In the genomic region with DNA sequence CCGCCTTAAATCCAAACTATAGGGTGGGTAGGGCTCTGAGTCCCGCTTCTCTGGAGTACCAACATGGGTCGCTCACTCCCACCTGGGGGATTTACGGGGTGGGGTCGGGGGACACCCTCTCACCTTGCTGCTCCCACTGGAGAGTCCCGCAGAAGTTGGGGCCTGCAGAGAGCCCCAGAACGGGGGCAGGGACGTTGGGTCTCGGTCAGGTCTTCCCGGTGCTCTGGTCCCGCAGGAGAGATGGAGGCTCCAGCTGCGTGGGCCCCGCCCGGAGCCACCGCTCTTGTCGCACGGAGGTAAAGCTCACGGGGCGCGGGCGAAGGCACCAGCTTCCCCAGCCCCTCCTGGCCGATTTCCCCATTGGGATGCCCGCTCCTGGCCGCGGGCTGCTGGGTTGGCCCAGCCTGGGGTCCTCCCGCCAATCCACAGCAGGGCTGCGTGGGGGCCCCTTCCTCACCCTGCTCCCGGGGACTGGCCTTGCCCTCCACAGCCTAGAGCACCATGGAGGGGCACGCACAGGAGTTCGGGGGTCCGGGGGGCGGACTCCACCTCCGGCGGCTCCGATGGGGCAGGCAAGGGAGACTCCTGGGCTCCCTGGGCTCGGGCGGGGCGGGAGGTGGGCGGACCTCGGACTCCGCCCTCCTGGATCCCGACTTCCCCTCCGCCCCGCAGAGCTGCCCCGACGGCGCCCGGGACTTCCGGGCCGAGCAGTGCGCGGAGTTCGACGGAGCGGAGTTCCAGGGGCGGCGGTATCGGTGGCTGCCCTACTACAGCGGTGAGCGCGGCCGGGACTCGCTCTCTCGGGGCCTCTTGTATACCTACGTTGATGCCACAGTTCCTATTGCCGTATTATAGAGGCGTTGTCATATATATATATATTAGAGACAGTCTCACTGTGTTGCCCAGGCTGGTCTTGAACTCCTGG, we compare ENCODE assay signal across 2 cellular contexts.
TF ChIP-seq lines count a peak whose summit lies in the region.

No MANE protein-coding gene starts in this region.

TF ChIP-seq in SK-N-SH, 30 proteins besides CTCF, POLR2A, EP300 and RAD21:
- TF ChIP-seq GABPA (IDR thresholded peaks at IDR 0.05; ENCODE audit: low read depth) = no peak
- TF ChIP-seq TCF12 (IDR thresholded peaks at IDR 0.05) = no peak
- TF ChIP-seq MEF2A (IDR thresholded peaks at IDR 0.05; ENCODE audit: borderline replicate concordance, low read depth) = no peak
- TF ChIP-seq ZBTB33 (IDR thresholded peaks at IDR 0.05; ENCODE audit: borderline replicate concordance, low read depth) = no peak
- TF ChIP-seq GATA2 (CRISPR knock-in tag; IDR thresholded peaks at IDR 0.05) = no peak
- no peak for TF ChIP-seq MXI1 (IDR thresholded peaks at IDR 0.05; ENCODE audit: low read depth, low read length)
- no peak for TF ChIP-seq RCOR1 (IDR thresholded peaks at IDR 0.05; ENCODE audit: low read length)
- TF ChIP-seq, protein P1, sequence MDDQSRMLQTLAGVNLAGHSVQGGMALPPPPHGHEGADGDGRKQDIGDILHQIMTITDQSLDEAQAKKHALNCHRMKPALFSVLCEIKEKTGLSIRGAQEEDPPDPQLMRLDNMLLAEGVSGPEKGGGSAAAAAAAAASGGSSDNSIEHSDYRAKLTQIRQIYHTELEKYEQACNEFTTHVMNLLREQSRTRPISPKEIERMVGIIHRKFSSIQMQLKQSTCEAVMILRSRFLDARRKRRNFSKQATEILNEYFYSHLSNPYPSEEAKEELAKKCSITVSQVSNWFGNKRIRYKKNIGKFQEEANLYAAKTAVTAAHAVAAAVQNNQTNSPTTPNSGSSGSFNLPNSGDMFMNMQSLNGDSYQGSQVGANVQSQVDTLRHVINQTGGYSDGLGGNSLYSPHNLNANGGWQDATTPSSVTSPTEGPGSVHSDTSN (IDR thresholded peaks at IDR 0.05) = no peak
- TF ChIP-seq JUND (IDR thresholded peaks at IDR 0.05) = no peak
- TF ChIP-seq EZH2phosphoT487 (IDR thresholded peaks at IDR 0.05; ENCODE audit: borderline replicate concordance, low read depth) = no peak
- no peak for TF ChIP-seq FOXJ3 (CRISPR knock-in tag; IDR thresholded peaks at IDR 0.05)
- TF ChIP-seq FOXM1 (IDR thresholded peaks at IDR 0.05; ENCODE audit: low read depth) = no peak
- no peak for TF ChIP-seq USF2 (IDR thresholded peaks at IDR 0.05; ENCODE audit: borderline replicate concordance, low read depth, low read length)
- no peak for TF ChIP-seq SMC3 (IDR thresholded peaks at IDR 0.05; ENCODE audit: low read depth, low read length)
- TF ChIP-seq RXRA (IDR thresholded peaks at IDR 0.05; ENCODE audit: borderline replicate concordance, low read depth) = no peak
- TF ChIP-seq TAF1 (IDR thresholded peaks at IDR 0.05; ENCODE audit: borderline replicate concordance, low read depth, low read length) = no peak

TF ChIP-seq in SK-N-SH treated with all-trans-retinoic acid at 6 μM for 48 hours, 23 proteins besides CTCF, POLR2A, EP300 and RAD21:
- TF ChIP-seq ZFP3 (CRISPR knock-in tag; IDR thresholded peaks at IDR 0.05) (no peak), TSHZ2 (CRISPR knock-in tag; IDR thresholded peaks at IDR 0.05) (no peak), PPARA (CRISPR knock-in tag; IDR thresholded peaks at IDR 0.05; ENCODE audit: borderline replicate concordance) (no peak), ESRRG (CRISPR knock-in tag; IDR thresholded peaks at IDR 0.05) (no peak), CREB5 (CRISPR knock-in tag; IDR thresholded peaks at IDR 0.05; ENCODE audit: low read depth) (no peak), SNAI2 (CRISPR knock-in tag; IDR thresholded peaks at IDR 0.05) (no peak), ZNF8 (CRISPR knock-in tag; IDR thresholded peaks at IDR 0.05) (no peak)
